In genomic region chr2:19357383-19358241, GRCh38 we compare ENCODE assay signal across 8 cellular contexts. TPM values are rescaled to one million over a fixed set of nuclear protein-coding genes. Genes with fewer than 3 reads are reported as not detected.
A peak's percentile ranks its signal among the peaks of the same experiment; 100 is the strongest.
DNase-seq lines count a peak whose midpoint lies in the region; ATAC-seq and TF ChIP-seq lines count a peak whose summit lies in the region.

No MANE protein-coding gene starts in this region.

- DNase-seq in GM23248 (peak; percentile 68), activated B cell treated with CpG ODN at 0.5 μM for 24 hours (no peak), heart right ventricle (no peak), retinal pigment epithelial cell (ENCODE audit: low read depth) (no peak), Ammon's horn (ENCODE audit: low spot score) (no peak), GM19240 (ENCODE audit: insufficient read length, low spot score) (no peak)

- no peaks in the 10 kb centered on the region for H3K36me3 ChIP-seq in GM23248 (ENCODE audit: low read depth)
- H3K36me3 ChIP-seq in heart right ventricle: peaks cover 0 to 7% (median 0%) of the 10 kb centered on the region in 9 donors

- ATAC-seq in activated B cell treated with CpG ODN at 0.5 μM for 24 hours (ENCODE audit: low read depth) (no peak), heart right ventricle (peak; percentile 4 to 51 (median 26)), HG02840 (IDR thresholded peaks at IDR 0.05; ENCODE audit: low FRiP score, unreplicated experiment) (no peak), GM21717 (IDR thresholded peaks at IDR 0.05; ENCODE audit: unreplicated experiment) (no peak)

- CTCF ChIA-PET in activated B cell treated with CpG ODN at 0.5 μM for 24 hours (lab: Charles Lee): no interaction called here

- H3K27ac Mint-ChIP-seq in activated B cell treated with CpG ODN at 0.5 μM for 24 hours: no peak overlapping the region

- peak overlapping the region; percentile 71 for H3K9ac ChIP-seq in GM23248

- H3K4me3 ChIP-seq in GM23248: peak overlapping the region; percentile 85
- H3K4me3 ChIP-seq in heart right ventricle: peak overlapping the region; percentile 58 to 84 (median 68)
- H3K4me3 ChIP-seq in retinal pigment epithelial cell (ENCODE audit: low read length): peak overlapping the region; percentile 60

- peaks cover 2% of the 10 kb centered on the region for H3K36me3 Mint-ChIP-seq in activated B cell treated with CpG ODN at 0.5 μM for 24 hours (ENCODE audit: low read depth)

- WGBS in GM23248 (ENCODE audit: low coverage in 1 of 2, low lambda C conversion rate in 2 of 2, missing lambda C conversion rate in 2 of 2), 2 experiments: 2 to 5% methylated on average over 43 to 45 of the region's 45 CpGs
- WGBS in heart right ventricle, 2 donors: 6% methylated on average over 45 of the region's 45 CpGs

- peak overlapping the region; percentile 81 for H2AFZ ChIP-seq in GM23248

- H3K9me3 ChIP-seq in GM23248 (ENCODE audit: low read depth): no peaks in the 10 kb centered on the region
- no peaks in the 10 kb centered on the region for H3K9me3 ChIP-seq in heart right ventricle

- peaks cover 54% of the 10 kb centered on the region for H3K79me2 ChIP-seq in GM23248 (ENCODE audit: insufficient read depth)

- peak overlapping the region; percentile 64 for H3K4me3 Mint-ChIP-seq in activated B cell treated with CpG ODN at 0.5 μM for 24 hours

- in situ Hi-C loops in GM23248 (cut with MboI): loop anchor here (10.0 kb wide), 2 partner anchors 463 to 923 kb away; no protein-coding TSS in a partner anchor

- H3K27me3 ChIP-seq in GM23248 (replicated peaks; ENCODE audit: insufficient read depth) (no peaks in the 10 kb centered on the region), heart right ventricle (peaks cover 0 to 94% (median 66%) of the 10 kb centered on the region in 7 donors)

- peaks cover 52% of the 10 kb centered on the region for H3K4me1 Mint-ChIP-seq in activated B cell treated with CpG ODN at 0.5 μM for 24 hours

- peaks cover 71% of the 10 kb centered on the region for H3K27me3 Mint-ChIP-seq in activated B cell treated with CpG ODN at 0.5 μM for 24 hours

- peaks cover 9% of the 10 kb centered on the region; the same call in 1 of the 2 replicates for H3F3A ChIP-seq in GM23248 (ENCODE audit: insufficient read depth)

- H3K9me3 Mint-ChIP-seq in activated B cell treated with CpG ODN at 0.5 μM for 24 hours: no peaks in the 10 kb centered on the region

- intact Hi-C loops in activated B cell treated with CpG ODN at 0.5 μM for 24 hours (cut with micrococcal nuclease): no loop called here
- intact Hi-C loops in heart right ventricle (cut with DNase I): loop anchor here in 8 of 10 donors (2.0 to 10.0 kb wide), 11 partner anchors 307 to 923 kb away; no protein-coding TSS in a partner anchor

- H3K27ac ChIP-seq in GM23248 (no peak overlapping the region), heart right ventricle (peak overlapping the region in 9 of 10 donors; percentile 24 to 82 (median 73))

- H3K4me1 ChIP-seq in GM23248 (ENCODE audit: insufficient read depth) (peaks cover 7% of the 10 kb centered on the region), heart right ventricle (peaks cover 0 to 47% (median 34%) of the 10 kb centered on the region in 9 donors)

- TF ChIP-seq CTCF in activated B cell treated with CpG ODN at 0.5 μM for 24 hours (IDR thresholded peaks at IDR 0.05): no peak
- no peak for TF ChIP-seq CTCF in heart right ventricle (IDR thresholded peaks at IDR 0.05)
- TF ChIP-seq CTCF in retinal pigment epithelial cell (conservative IDR thresholded peaks at IDR 0.05; ENCODE audit: low read depth, low read length): no peak

- POLR2A ChIA-PET in activated B cell treated with CpG ODN at 0.5 μM for 24 hours (lab: Charles Lee): interaction anchor here (2.6 kb wide), 1 partner anchor 10 kb away, joined by 11 read pairs; no protein-coding TSS in a partner anchor

- H3K4me2 ChIP-seq in GM23248 (ENCODE audit: unreplicated experiment): peak overlapping the region; percentile 94

- H4K20me1 ChIP-seq in GM23248 (ENCODE audit: insufficient read depth): no peaks in the 10 kb centered on the region

- no peaks in the 10 kb centered on the region for H3K9me2 ChIP-seq in GM23248 (ENCODE audit: insufficient read depth)

RNA-seq across cellular contexts. Expression of gene OSR1, which starts 0.8 kb away (rescaled TPM):
- 9.1 and 16.9 TPM in 2 replicates for total RNA-seq in GM23248 (2014; rRNA removed; shearing (Covaris generic))
- polyA plus RNA-seq in GM23248 (2016; fragmentation: Nextera tagmentation; extraction: Ambion mirVana) (21.1 and 22.7 TPM in 2 replicates), heart right ventricle (1 to 10 TPM; 6.0 to 6.3 TPM)
- total RNA-seq in activated B cell treated with CpG ODN at 0.5 μM for 24 hours (not detected in 2 replicates), heart right ventricle (10 to 100 TPM in 1 of 10 donors, 1 to 10 TPM in 8, under 1 TPM in 1; 0.71 to 13.3 (median 2.4) TPM)

Comparison
In these comparisons a context has a peak if more than half of its experiments do, and no peak if none do; other contexts are left out.
1. ATAC-seq: peak in heart right ventricle (8 of 8); none in activated B cell treated with CpG ODN at 0.5 μM for 24 hours (single experiment), HG02840 (single experiment) and GM21717 (single experiment).
2. Peak in every context shown above with its lines, with median percentiles within 50 percentile points of each other: H3K4me3 ChIP-seq.